8 cellular contexts compared by ENCODE assay signal in the genomic region with DNA sequence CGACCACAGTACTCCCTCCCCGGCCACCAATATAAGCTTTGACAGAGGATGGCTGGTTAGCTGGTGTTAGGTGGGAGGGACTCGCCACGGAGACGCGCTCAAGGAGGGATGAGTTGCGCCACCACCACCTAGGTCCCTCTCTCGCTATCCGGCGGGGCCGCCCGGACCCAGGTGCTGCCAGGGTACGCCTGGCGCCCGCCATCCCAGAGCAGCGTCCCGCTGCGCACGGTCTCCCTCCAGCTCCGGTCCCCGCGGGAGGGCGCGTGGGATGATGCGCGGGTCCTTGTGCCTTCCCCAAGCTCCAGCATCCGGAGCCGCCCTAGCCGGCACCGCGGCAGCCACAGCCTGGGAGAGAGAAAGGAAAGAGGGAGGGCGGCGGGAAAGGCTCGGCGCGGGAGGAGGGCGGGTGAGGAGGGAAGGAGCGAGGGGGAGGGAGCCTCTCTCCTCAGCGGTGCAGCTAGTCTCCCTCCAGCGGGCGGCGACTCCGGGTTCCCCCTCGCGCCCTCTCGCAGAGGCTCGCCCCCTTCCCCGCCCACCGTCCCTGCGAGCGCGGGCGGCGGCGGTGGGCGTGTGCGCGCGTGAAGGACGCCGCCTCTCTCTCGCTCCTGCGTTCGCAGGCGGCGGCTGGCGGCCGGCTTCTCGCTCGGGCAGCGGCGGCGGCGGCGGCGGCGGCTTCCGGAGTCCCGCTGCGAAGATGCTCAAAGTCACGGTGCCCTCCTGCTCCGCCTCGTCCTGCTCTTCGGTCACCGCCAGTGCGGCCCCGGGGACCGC. TPM values are rescaled to one million over a fixed set of nuclear protein-coding genes. Genes with fewer than 3 reads are reported as not detected.
DNase-seq lines count a peak whose midpoint lies in the region; ATAC-seq and TF ChIP-seq lines count a peak whose summit lies in the region.

A gene (plus strand): TSS at position 595 of the 771 bp plus-strand sequence. CDS start 100 bp downstream, at position 695.

- TF ChIP-seq CTCF in lower leg skin (IDR thresholded peaks at IDR 0.05), result no peak

- DNase-seq in A172 (ENCODE audit: low spot score) (peak; percentile 82), NCI-H2227 (lab: John Stamatoyannopoulos, UW; ENCODE audit: unreplicated experiment) (peak; percentile 92), dermis blood vessel endothelial cell (peak; percentile 31), lower leg skin (ENCODE audit: low spot score in 2 of 2) (peak in 1 of 2 donors; percentile 89)
- peak; percentile 83 for DNase-seq in activated CD4-positive, alpha-beta T cell treated with anti-CD3 and anti-CD28 coated beads, Interleukin-2, amount 50 U/mL, for 1 hour
- peak in 2 of 3 experiments; percentile 53 to 62 for DNase-seq in stimulated activated CD4-positive, alpha-beta T cell treated with anti-CD3 and anti-CD28 coated beads, TNF-alpha, amount 100 ng/mL, for 24 hours (ENCODE audit: low read depth in 3 of 3)

- ATAC-seq in GM18520 (IDR thresholded peaks at IDR 0.05; ENCODE audit: unreplicated experiment) (peak; percentile 57), HG03039 (IDR thresholded peaks at IDR 0.05; ENCODE audit: unreplicated experiment) (peak; percentile 78)

- intact Hi-C loops in lower leg skin (cut with DNase I; ENCODE audit: low total_unique reads), result no loop called here

- H3K4me3 ChIP-seq in lower leg skin (ENCODE audit: low read depth, poor library complexity, severe bottlenecking), result peak within 1 kb of the TSS; percentile 40

- WGBS in lower leg skin, 2 donors, result 0 to 1% methylated on average over 49 to 62 of the region's 88 CpGs

- no peak for TF ChIP-seq POLR2A in lower leg skin (IDR thresholded peaks at IDR 0.05)

RNA-seq across cellular contexts. Expression of the gene that starts here (rescaled TPM):
- total RNA-seq in A172 (2014; rRNA removed; shearing (Covaris generic)), result 8.1 and 12.9 TPM in 2 replicates
- total RNA-seq in dermis blood vessel endothelial cell (under 0.01 and 0.28 TPM in 2 replicates), lower leg skin (1 to 10 TPM in 2 of 4 donors, under 1 TPM in 2; 0.49 to 4.1 (median 0.94) TPM)

Comparison
In these comparisons a context has a peak if more than half of its experiments do, and no peak if none do; other contexts are left out.
1. Peak in DNase-seq in dermis blood vessel endothelial cell; RNA of the gene not detected or under 1 TPM.